ENCODE assay signal across 1 cellular context in the genomic region with DNA sequence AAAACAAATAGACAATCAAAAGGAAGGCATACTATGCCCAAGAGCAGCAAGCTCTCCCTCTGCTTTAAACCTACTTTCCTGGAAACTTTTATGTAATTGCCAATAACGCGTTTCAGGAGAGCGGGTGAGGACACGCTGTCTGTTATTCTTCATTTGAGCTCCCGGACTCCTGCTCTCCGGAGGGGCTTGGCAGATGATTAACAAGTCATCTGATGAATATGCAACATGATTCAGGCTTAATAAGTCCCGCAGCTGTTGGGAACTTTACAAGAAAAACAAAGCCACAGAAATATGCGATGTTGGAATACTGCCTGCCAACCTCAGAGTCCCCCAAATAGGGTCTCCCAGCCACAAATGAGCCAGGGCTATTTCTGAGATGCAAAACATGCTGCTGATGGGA.
TF ChIP-seq lines count a peak whose summit lies in the region.

No MANE protein-coding gene starts in this region.

TF ChIP-seq in GM23338, 12 proteins besides CTCF, POLR2A, EP300 and RAD21 (continued from another document):
- TF ChIP-seq POLR2AphosphoS5 (IDR thresholded peaks at IDR 0.05; ENCODE audit: low read depth) (no peak), ETS1 (IDR thresholded peaks at IDR 0.05) (no peak), CREB1 (CRISPR knock-in tag; IDR thresholded peaks at IDR 0.05; ENCODE audit: low read depth) (no peak), EZH2 (IDR thresholded peaks at IDR 0.05; ENCODE audit: low read depth, unreplicated experiment) (no peak), ZNF114 (CRISPR knock-in tag; IDR thresholded peaks at IDR 0.05) (no peak)
- TF ChIP-seq, protein P1, sequence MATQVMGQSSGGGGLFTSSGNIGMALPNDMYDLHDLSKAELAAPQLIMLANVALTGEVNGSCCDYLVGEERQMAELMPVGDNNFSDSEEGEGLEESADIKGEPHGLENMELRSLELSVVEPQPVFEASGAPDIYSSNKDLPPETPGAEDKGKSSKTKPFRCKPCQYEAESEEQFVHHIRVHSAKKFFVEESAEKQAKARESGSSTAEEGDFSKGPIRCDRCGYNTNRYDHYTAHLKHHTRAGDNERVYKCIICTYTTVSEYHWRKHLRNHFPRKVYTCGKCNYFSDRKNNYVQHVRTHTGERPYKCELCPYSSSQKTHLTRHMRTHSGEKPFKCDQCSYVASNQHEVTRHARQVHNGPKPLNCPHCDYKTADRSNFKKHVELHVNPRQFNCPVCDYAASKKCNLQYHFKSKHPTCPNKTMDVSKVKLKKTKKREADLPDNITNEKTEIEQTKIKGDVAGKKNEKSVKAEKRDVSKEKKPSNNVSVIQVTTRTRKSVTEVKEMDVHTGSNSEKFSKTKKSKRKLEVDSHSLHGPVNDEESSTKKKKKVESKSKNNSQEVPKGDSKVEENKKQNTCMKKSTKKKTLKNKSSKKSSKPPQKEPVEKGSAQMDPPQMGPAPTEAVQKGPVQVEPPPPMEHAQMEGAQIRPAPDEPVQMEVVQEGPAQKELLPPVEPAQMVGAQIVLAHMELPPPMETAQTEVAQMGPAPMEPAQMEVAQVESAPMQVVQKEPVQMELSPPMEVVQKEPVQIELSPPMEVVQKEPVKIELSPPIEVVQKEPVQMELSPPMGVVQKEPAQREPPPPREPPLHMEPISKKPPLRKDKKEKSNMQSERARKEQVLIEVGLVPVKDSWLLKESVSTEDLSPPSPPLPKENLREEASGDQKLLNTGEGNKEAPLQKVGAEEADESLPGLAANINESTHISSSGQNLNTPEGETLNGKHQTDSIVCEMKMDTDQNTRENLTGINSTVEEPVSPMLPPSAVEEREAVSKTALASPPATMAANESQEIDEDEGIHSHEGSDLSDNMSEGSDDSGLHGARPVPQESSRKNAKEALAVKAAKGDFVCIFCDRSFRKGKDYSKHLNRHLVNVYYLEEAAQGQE (IDR thresholded peaks at IDR 0.05; ENCODE audit: unreplicated experiment): no peak
TF ChIP-seq in GM23338: peak in this region for 0.
